ENCODE assay signal across 28 cellular contexts in the genomic region with DNA sequence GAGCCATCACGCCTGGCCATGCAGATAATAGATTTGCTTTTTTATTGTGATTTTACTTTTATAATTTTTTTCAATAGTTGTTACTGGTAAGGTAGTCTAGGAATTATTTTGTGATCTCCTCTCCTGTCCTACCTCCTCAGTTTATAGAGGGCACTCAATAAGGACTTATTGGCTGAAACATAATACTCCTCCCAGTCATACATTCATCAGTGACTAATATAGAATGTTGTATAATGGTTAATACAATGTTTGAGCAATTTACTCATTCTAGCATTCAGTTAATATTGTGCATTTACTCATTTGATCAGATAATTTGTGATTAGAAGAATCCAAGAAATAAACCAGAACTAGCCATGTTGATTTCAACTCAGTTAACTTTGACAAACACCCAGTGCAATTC. TPM values are rescaled to one million over a fixed set of nuclear protein-coding genes. Genes with fewer than 3 reads are reported as not detected.
DNase-seq lines count a peak whose midpoint lies in the region; ATAC-seq, FAIRE-seq and TF ChIP-seq lines count a peak whose summit lies in the region.
"Had no signal": no experiment of that assay in that cellular context is flagged by ENCODE, and none has a peak within 500 bp of the region (broad histone marks: within the 10 kb centered on the region; RNA-seq: fewer than 3 reads in every experiment).

No MANE protein-coding gene starts in this region.

- DNase-seq in HCEC 1CT: peak; percentile 7
- no peak for DNase-seq in RWPE2 (ENCODE audit: low spot score)
- peak; percentile 67 for DNase-seq in bronchial epithelial cell (ENCODE audit: low read depth)
- no peak for DNase-seq in HAP-1 (ENCODE audit: low spot score in 2 of 2)
- DNase-seq in UCSD-AML1 (lab: John Stamatoyannopoulos, UW; ENCODE audit: unreplicated experiment): no peak
- DNase-seq: 8988T; ACHN; BE2C; C1 segment of cervical spinal cord; CD4-positive, alpha-beta memory T cell; CD4-positive, CD25-positive, alpha-beta regulatory T cell; CD8-positive, alpha-beta memory T cell; COR-L47; DMS 273 treated with DMSO at 0.1 percent for 48 hours; DMS153; DMS53; DMS79; DND-41; EL; GF-D8 had no signal

- H3K27me3 ChIP-seq in RWPE2 (ENCODE audit: insufficient read depth, poor library complexity, severe bottlenecking) (no peaks in the 10 kb centered on the region), bronchial epithelial cell (ENCODE audit: control insufficient read depth, insufficient read depth, low read length) (no peaks in the 10 kb centered on the region), HAP-1 (ENCODE audit: low read depth) (0 out of 2 replicates have a peak, but pooled peaks cover 2% of the 10 kb centered on the region)
- H3K27me3 ChIP-seq: BE2C, BLaER1 had no signal

- in situ Hi-C loops in HAP-1 (cut with MboI; ENCODE audit: low sequenced_read_pairs): loop anchor here (25.0 kb wide), 1 partner anchor 91 kb away; no protein-coding TSS in a partner anchor

- ATAC-seq in RWPE2 (ENCODE audit: low read depth) (0 out of 3 replicates have a peak, but pooled peaks have one; percentile 21), esophagus mucosa (peak; percentile 38), GM21447 (IDR thresholded peaks at IDR 0.05; ENCODE audit: unreplicated experiment) (no peak), HG02884 (IDR thresholded peaks at IDR 0.05; ENCODE audit: unreplicated experiment) (no peak)

- no peak for TF ChIP-seq CTCF in RWPE2 (IDR thresholded peaks at IDR 0.05; ENCODE audit: poor library complexity, severe bottlenecking)
- TF ChIP-seq CTCF in bronchial epithelial cell (IDR thresholded peaks at IDR 0.05; ENCODE audit: insufficient read depth, low read length, severe bottlenecking): no peak

- H3K4me1 ChIP-seq in RWPE2 (ENCODE audit: insufficient read depth, poor library complexity, severe bottlenecking): no peaks in the 10 kb centered on the region
- H3K4me1 ChIP-seq in HAP-1: no peaks in the 10 kb centered on the region; the same call in 1 of the 2 replicates
- H3K4me1 ChIP-seq: BE2C had no signal

- H3K4me3 ChIP-seq in RWPE2 (ENCODE audit: severe bottlenecking) (no peak overlapping the region), bronchial epithelial cell (ENCODE audit: low read depth, low read length) (no peak overlapping the region), HAP-1 (no peak overlapping the region)
- H3K4me3 ChIP-seq: BLaER1 had no signal

- no peaks in the 10 kb centered on the region for H3K9me3 ChIP-seq in RWPE2 (ENCODE audit: severe bottlenecking)
- H3K9me3 ChIP-seq in HAP-1: no peaks in the 10 kb centered on the region
- H3K9me3 ChIP-seq: BE2C, BLaER1 had no signal

- no peak overlapping the region for H3K27ac ChIP-seq in RWPE2 (ENCODE audit: poor library complexity, severe bottlenecking)
- H3K27ac ChIP-seq: BLaER1 had no signal

- no peak for FAIRE-seq in bronchial epithelial cell (lab: Jason Lieb, UNC)
- FAIRE-seq: A204.1, G401.6, GM12891, GM19239 had no signal

- no peaks in the 10 kb centered on the region; the same call in 1 of the 2 replicates for H3K36me3 ChIP-seq in RWPE2 (ENCODE audit: low read depth)
- no peaks in the 10 kb centered on the region for H3K36me3 ChIP-seq in bronchial epithelial cell (ENCODE audit: control insufficient read depth, insufficient read depth, low read length)
- no peaks in the 10 kb centered on the region for H3K36me3 ChIP-seq in HAP-1 (replicated peaks)
- H3K36me3 ChIP-seq: BE2C, BLaER1 had no signal

RNA-seq across cellular contexts. Expression of gene PPP3R1, which starts 25.8 kb away (rescaled TPM):
- total RNA-seq in bronchial epithelial cell (19.2 and 26.5 TPM in 2 replicates), esophagus mucosa (40.8 TPM)

RNA-seq across cellular contexts. Expression of gene CNRIP1, which starts 41.6 kb away (rescaled TPM):
- total RNA-seq in bronchial epithelial cell (0.26 TPM in 1 of 2 replicates, not detected in the other), esophagus mucosa (1.6 TPM)
- total RNA-seq: CD4-positive, CD25-positive, alpha-beta regulatory T cell had no signal

Comparison
In these comparisons a context has a peak if more than half of its experiments do, and no peak if none do; other contexts are left out.
1. DNase-seq: peak in HCEC 1CT (single experiment) and bronchial epithelial cell (single experiment); none in RWPE2 (single experiment), HAP-1 (0 of 2) and UCSD-AML1 (single experiment).
2. ATAC-seq: peak in RWPE2 (single experiment) and esophagus mucosa (single experiment); none in GM21447 (single experiment) and HG02884 (single experiment).